Comparison of ENCODE assay signal across 9 cellular contexts in the genomic region with DNA sequence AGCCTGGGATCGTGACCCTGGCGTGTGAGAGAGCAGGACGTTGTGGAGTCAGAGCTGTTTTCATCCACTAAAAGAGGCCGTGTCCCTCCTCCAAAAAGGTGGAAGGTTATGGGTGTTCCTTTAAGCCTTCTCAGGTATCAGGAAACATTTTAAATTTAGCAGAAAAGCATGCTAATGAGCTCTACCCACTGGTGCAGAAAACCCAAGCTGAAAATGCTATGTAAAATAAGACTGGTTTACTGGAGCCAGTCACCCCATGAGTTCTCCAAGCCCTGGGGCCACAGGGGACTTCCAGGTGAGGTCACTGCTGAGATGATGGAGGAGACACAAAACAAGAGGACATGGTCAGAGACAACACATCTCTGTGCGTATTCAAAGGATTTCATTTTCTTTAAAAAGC. TPM values are rescaled to one million over a fixed set of nuclear protein-coding genes. Genes with fewer than 3 reads are reported as not detected.
DNase-seq lines count a peak whose midpoint lies in the region; ATAC-seq lines count a peak whose summit lies in the region.
"Had no signal": no experiment of that assay in that cellular context is flagged by ENCODE, and none has a peak within 500 bp of the region (broad histone marks: within the 10 kb centered on the region; RNA-seq: fewer than 3 reads in every experiment).

No MANE protein-coding gene starts in this region.

- no peaks in the 10 kb centered on the region for H3K27me3 Mint-ChIP-seq in activated naive CD8-positive, alpha-beta T cell treated with anti-CD3 and anti-CD28 coated beads, Interleukin-2, amount 10 ng/mL, durations not matched to agents 7 days and 5 days
- no peaks in the 10 kb centered on the region for H3K27me3 Mint-ChIP-seq in stimulated activated memory B cell treated with anti-CD40 and anti-IgM and Interleukin-4, amounts not matched to agents 10 μg/mL and 1 μg/mL and 100 μg/mL, for 72 hours

- ATAC-seq in activated CD4-positive, CD25-positive, alpha-beta regulatory T cell treated with anti-CD3 and anti-CD28 coated beads, Interleukin-2, amount 50 U/mL, for 24 hours: peak; percentile 41 to 58
- peak; percentile 63 for ATAC-seq in HG02852 (IDR thresholded peaks at IDR 0.05; ENCODE audit: unreplicated experiment)
- ATAC-seq in activated naive CD8-positive, alpha-beta T cell treated with anti-CD3 and anti-CD28 coated beads, Interleukin-2, amount 10 ng/mL, durations not matched to agents 7 days and 5 days (ENCODE audit: low read depth): no peak
- peak; percentile 89 for ATAC-seq in stimulated activated memory B cell treated with anti-CD40 and anti-IgM and Interleukin-4, amounts not matched to agents 10 μg/mL and 1 μg/mL and 100 μg/mL, for 72 hours

- DNase-seq in activated CD4-positive, CD25-positive, alpha-beta regulatory T cell treated with anti-CD3 and anti-CD28 coated beads, Interleukin-2, amount 50 U/mL, for 72 hours: no peak
- no peak for DNase-seq in activated naive CD8-positive, alpha-beta T cell treated with anti-CD3 and anti-CD28 coated beads, Interleukin-2, amount 10 ng/mL, durations not matched to agents 7 days and 5 days
- DNase-seq in anterior cingulate cortex (lab: John Stamatoyannopoulos, UW) (no peak), SW480 (ENCODE audit: low spot score) (no peak), NCI-H1436 treated with DMSO at 0.1 percent for 48 hours (lab: John Stamatoyannopoulos, UW) (no peak)
- DNase-seq: NCI-H1417 had no signal

- no peak overlapping the region for H3K4me3 Mint-ChIP-seq in activated naive CD8-positive, alpha-beta T cell treated with anti-CD3 and anti-CD28 coated beads, Interleukin-2, amount 10 ng/mL, durations not matched to agents 7 days and 5 days
- H3K4me3 Mint-ChIP-seq in stimulated activated memory B cell treated with anti-CD40 and anti-IgM and Interleukin-4, amounts not matched to agents 10 μg/mL and 1 μg/mL and 100 μg/mL, for 72 hours: peak overlapping the region; percentile 73

- H3K27ac Mint-ChIP-seq in activated naive CD8-positive, alpha-beta T cell treated with anti-CD3 and anti-CD28 coated beads, Interleukin-2, amount 10 ng/mL, durations not matched to agents 7 days and 5 days: peak overlapping the region; percentile 45
- H3K27ac Mint-ChIP-seq in stimulated activated memory B cell treated with anti-CD40 and anti-IgM and Interleukin-4, amounts not matched to agents 10 μg/mL and 1 μg/mL and 100 μg/mL, for 72 hours: peak overlapping the region; percentile 93

- POLR2A ChIA-PET in activated naive CD8-positive, alpha-beta T cell treated with anti-CD3 and anti-CD28 coated beads, Interleukin-2, amount 10 ng/mL, durations not matched to agents 7 days and 5 days (lab: Charles Lee): no interaction called here

- H3K9me3 Mint-ChIP-seq in activated naive CD8-positive, alpha-beta T cell treated with anti-CD3 and anti-CD28 coated beads, Interleukin-2, amount 10 ng/mL, durations not matched to agents 7 days and 5 days: no peaks in the 10 kb centered on the region
- peaks cover 3% of the 10 kb centered on the region for H3K9me3 Mint-ChIP-seq in stimulated activated memory B cell treated with anti-CD40 and anti-IgM and Interleukin-4, amounts not matched to agents 10 μg/mL and 1 μg/mL and 100 μg/mL, for 72 hours

- H3K36me3 Mint-ChIP-seq in activated naive CD8-positive, alpha-beta T cell treated with anti-CD3 and anti-CD28 coated beads, Interleukin-2, amount 10 ng/mL, durations not matched to agents 7 days and 5 days: peaks cover 37% of the 10 kb centered on the region
- H3K36me3 Mint-ChIP-seq in stimulated activated memory B cell treated with anti-CD40 and anti-IgM and Interleukin-4, amounts not matched to agents 10 μg/mL and 1 μg/mL and 100 μg/mL, for 72 hours: peaks cover 46% of the 10 kb centered on the region

- peaks cover 15% of the 10 kb centered on the region for H3K4me1 Mint-ChIP-seq in activated naive CD8-positive, alpha-beta T cell treated with anti-CD3 and anti-CD28 coated beads, Interleukin-2, amount 10 ng/mL, durations not matched to agents 7 days and 5 days
- peaks cover 49% of the 10 kb centered on the region for H3K4me1 Mint-ChIP-seq in stimulated activated memory B cell treated with anti-CD40 and anti-IgM and Interleukin-4, amounts not matched to agents 10 μg/mL and 1 μg/mL and 100 μg/mL, for 72 hours

RNA-seq across cellular contexts. Expression of a gene that starts 14.0 kb away (rescaled TPM):
- 10 to 100 TPM; 43.7 to 44.1 TPM for total RNA-seq in activated naive CD8-positive, alpha-beta T cell treated with anti-CD3 and anti-CD28 coated beads, Interleukin-2, amount 10 ng/mL, durations not matched to agents 7 days and 5 days
